8 cellular contexts compared by ENCODE assay signal in the genomic region with DNA sequence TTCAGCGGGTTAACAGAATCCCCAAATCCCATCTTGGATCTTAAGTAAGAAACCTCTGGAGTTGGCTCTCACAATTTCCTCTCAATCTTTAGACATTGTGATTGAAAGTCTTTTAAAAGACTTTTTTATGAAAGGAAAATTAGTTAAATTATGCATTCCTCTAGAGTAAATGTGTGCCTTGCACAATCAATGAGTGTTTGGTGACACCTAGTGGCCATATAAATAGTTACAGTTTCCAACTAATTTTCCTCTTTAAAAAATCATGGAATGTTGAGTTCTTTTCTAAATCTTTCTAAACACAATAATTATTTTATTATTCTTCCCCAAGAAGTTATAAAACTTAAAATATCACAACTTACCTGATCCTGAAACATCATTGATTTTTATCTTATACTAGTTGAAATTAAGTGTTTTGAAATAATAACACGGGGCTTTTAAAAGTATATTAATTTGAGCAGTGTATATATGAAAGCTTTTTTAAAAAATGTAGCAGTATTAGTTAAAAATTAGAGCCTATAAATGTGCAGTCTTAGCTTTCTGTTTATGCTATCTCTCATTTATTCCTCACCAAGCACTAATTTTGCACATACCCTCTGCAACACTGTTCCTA.
DNase-seq lines count a peak whose midpoint lies in the region; ATAC-seq and TF ChIP-seq lines count a peak whose summit lies in the region.

No MANE protein-coding gene starts in this region.

- TF ChIP-seq CTCF in AG04449 (IDR thresholded peaks at IDR 0.05; ENCODE audit: insufficient read depth, low read length, missing control alignments) = peak; percentile 29
- TF ChIP-seq CTCF in GM12865 (IDR thresholded peaks at IDR 0.05; ENCODE audit: insufficient read depth, low read depth, low read length, missing control alignments) = peak; percentile 44
- TF ChIP-seq CTCF in ovary (IDR thresholded peaks at IDR 0.05) = peak; percentile 28 to 38 (median 31)

- no peaks in the 10 kb centered on the region for H3K27me3 ChIP-seq in ovary

- no peak for DNase-seq in AG04449 (ENCODE audit: low read depth, low spot score)
- peak; percentile 30 for DNase-seq in GM12865 (ENCODE audit: low read depth)
- DNase-seq in NCI-H748 (lab: John Stamatoyannopoulos, UW; ENCODE audit: unreplicated experiment) = peak; percentile 26
- DNase-seq in dermis microvascular lymphatic vessel endothelial cell (ENCODE audit: low read depth in 2 of 2) = peak; percentile 17 to 41
- no peak for DNase-seq in ovary
- no peak for DNase-seq in epidermal melanocyte (ENCODE audit: insufficient read length, low spot score)

- intact Hi-C loops in ovary (cut with DNase I) = no loop called here

- no peak for TF ChIP-seq EP300 in ovary (IDR thresholded peaks at IDR 0.05)

- H3K4me1 ChIP-seq in ovary (ENCODE audit: insufficient read depth) = no peaks in the 10 kb centered on the region

- H3K36me3 ChIP-seq in ovary = no peaks in the 10 kb centered on the region

- no peak overlapping the region for H3K27ac ChIP-seq in ovary

- no peak for TF ChIP-seq POLR2A in ovary (IDR thresholded peaks at IDR 0.05)

- CTCF ChIA-PET in AG04449 (lab: Yijun Ruan, JAX) = interaction anchor here (0.9 to 2.8 kb wide), 12 partner anchors 9 to 1207 kb away, joined by 3 to 15 read pairs (median 4); no protein-coding TSS in a partner anchor

- WGBS in ovary, 3 donors = 84 to 89% (median 85%) methylated on average over 2 of the region's 2 CpGs

- ATAC-seq in HG02759 (IDR thresholded peaks at IDR 0.05; ENCODE audit: unreplicated experiment) (no peak), HG02642 (IDR thresholded peaks at IDR 0.05; ENCODE audit: poor library complexity, unreplicated experiment) (no peak)

- H3K4me3 ChIP-seq in AG04449 (ENCODE audit: low read depth, low read length) = no peak overlapping the region
- H3K4me3 ChIP-seq in GM12865 (ENCODE audit: low read depth, low read length) = no peak overlapping the region
- no peak overlapping the region for H3K4me3 ChIP-seq in ovary

- POLR2A ChIA-PET in AG04449 (lab: Yijun Ruan, JAX) = no interaction called here

- H3K9me3 ChIP-seq in ovary = no peaks in the 10 kb centered on the region

Comparison
In these comparisons a context has a peak if more than half of its experiments do, and no peak if none do; other contexts are left out.
1. DNase-seq: peak in GM12865 (single experiment), NCI-H748 (single experiment) and dermis microvascular lymphatic vessel endothelial cell (2 of 2); none in AG04449 (single experiment), ovary (0 of 5) and epidermal melanocyte (single experiment).
2. Peak in every context shown above with its lines, with median percentiles within 50 percentile points of each other: CTCF ChIP-seq.